ENCODE assay signal across 30 cellular contexts in genomic region chr3:60269377-60269776, GRCh38.
"Had no signal": no experiment of that assay in that cellular context is flagged by ENCODE, and none has a peak within 500 bp of the region (broad histone marks: within the 10 kb centered on the region; RNA-seq: fewer than 3 reads in every experiment).

No MANE protein-coding gene starts in this region.

- H3K36me3 Mint-ChIP-seq: activated CD4-positive, alpha-beta memory T cell treated with anti-CD3 and anti-CD28 coated beads for 36 hours; activated naive CD8-positive, alpha-beta T cell treated with anti-CD3 and anti-CD28 coated beads for 36 hours had no signal

- FAIRE-seq: islet of Langerhans, pancreas had no signal

- H3K4me1 ChIP-seq: adrenal gland, ascending aorta, breast epithelium, heart right ventricle, left ventricle myocardium inferior, pancreas, psoas muscle, suprapubic skin, tibial artery had no signal

- H3K27ac Mint-ChIP-seq: activated CD4-positive, alpha-beta memory T cell treated with anti-CD3 and anti-CD28 coated beads for 36 hours; activated CD4-positive, alpha-beta T cell treated with anti-CD3 and anti-CD28 coated beads, Interleukin-2, amount 10 ng/mL, durations not matched to agents 24 days and 14 days; activated naive CD4-positive, alpha-beta T cell treated with anti-CD3 and anti-CD28 coated beads for 36 hours; activated naive CD8-positive, alpha-beta T cell treated with anti-CD3 and anti-CD28 coated beads for 36 hours; activated T-helper 1 cell treated with anti-CD3 and anti-CD28 coated beads, Interleukin-12 subunit alpha, Interleukin-12 subunit beta, Interleukin-2, Interleukin-4 antibody, amounts not matched to agents 30 ng/mL and 10 ng/mL and 1 ng/mL, durations not matched to agents 14 hours and 24 hours and 36 hours; dendritic cell treated with granulocyte-macrophage colony-stimulating factor and Interleukin-4, amounts not matched to agents 40 ng/mL and 50 ng/mL, for 4 days; endodermal cell; nephron had no signal

- H3K9me3 Mint-ChIP-seq: activated naive CD4-positive, alpha-beta T cell treated with anti-CD3 and anti-CD28 coated beads for 36 hours; nephron had no signal

- H3K4me3 ChIP-seq: adrenal gland, ascending aorta, breast epithelium, heart right ventricle, left ventricle myocardium inferior, lung, pancreas, psoas muscle, suprapubic skin, tibial artery had no signal

- H3K4me1 Mint-ChIP-seq: activated CD4-positive, alpha-beta T cell treated with anti-CD3 and anti-CD28 coated beads, Interleukin-2, amount 10 ng/mL, durations not matched to agents 24 days and 14 days; activated naive CD8-positive, alpha-beta T cell treated with anti-CD3 and anti-CD28 coated beads for 36 hours; endodermal cell; nephron had no signal

- H3K36me3 ChIP-seq: adrenal gland, ascending aorta, breast epithelium, heart right ventricle, left ventricle myocardium inferior, pancreas, suprapubic skin, tibial artery had no signal

- H3K4me3 Mint-ChIP-seq: activated CD4-positive, alpha-beta memory T cell treated with anti-CD3 and anti-CD28 coated beads for 36 hours; activated CD4-positive, alpha-beta T cell treated with anti-CD3 and anti-CD28 coated beads, Interleukin-2, amount 10 ng/mL, durations not matched to agents 24 days and 14 days; activated naive CD4-positive, alpha-beta T cell treated with anti-CD3 and anti-CD28 coated beads for 36 hours; activated naive CD8-positive, alpha-beta T cell treated with anti-CD3 and anti-CD28 coated beads for 36 hours; activated T-helper 1 cell treated with anti-CD3 and anti-CD28 coated beads, Interleukin-12 subunit alpha, Interleukin-12 subunit beta, Interleukin-2, Interleukin-4 antibody, amounts not matched to agents 30 ng/mL and 10 ng/mL and 1 ng/mL, durations not matched to agents 14 hours and 24 hours and 36 hours; dendritic cell treated with granulocyte-macrophage colony-stimulating factor and Interleukin-4, amounts not matched to agents 40 ng/mL and 50 ng/mL, for 4 days; endodermal cell; nephron had no signal

- H3K9me3 ChIP-seq: adrenal gland, ascending aorta, breast epithelium, heart right ventricle, left ventricle myocardium inferior, pancreas, psoas muscle, suprapubic skin, tibial artery had no signal

- DNase-seq: activated CD4-positive, alpha-beta memory T cell treated with anti-CD3 and anti-CD28 coated beads for 36 hours; activated CD4-positive, alpha-beta T cell treated with anti-CD3 and anti-CD28 coated beads, Interleukin-2, amount 10 ng/mL, durations not matched to agents 24 days and 14 days; activated CD4-positive, CD25-positive, alpha-beta regulatory T cell treated with anti-CD3 and anti-CD28 coated beads, Interleukin-2, amount 50 U/mL, for 72 hours; activated CD8-positive, alpha-beta memory T cell treated with anti-CD3 and anti-CD28 coated beads, Interleukin-2, amount 50 U/mL, for 4 hours; activated effector memory CD4-positive, alpha-beta T cell treated with anti-CD3 and anti-CD28 coated beads, Interleukin-2, amount 50 U/mL, for 16 hours; activated naive CD4-positive, alpha-beta T cell treated with anti-CD3 and anti-CD28 coated beads for 36 hours; activated naive CD8-positive, alpha-beta T cell treated with anti-CD3 and anti-CD28 coated beads for 36 hours; activated T-cell treated with anti-CD3 and anti-CD28 coated beads, Interleukin-2, amount 50 U/mL, for 1 hour; adrenal gland; central memory CD4-positive, alpha-beta T cell; endodermal cell; foreskin melanocyte; heart right ventricle; left ventricle myocardium inferior; pancreas; psoas muscle; stimulated activated CD4-positive, alpha-beta T cell treated with anti-CD3 and anti-CD28 coated beads, Interleukin-15, amount 100 ng/mL, for 24 hours; stimulated activated CD4-positive, alpha-beta T cell treated with anti-CD3 and anti-CD28 coated beads, Interleukin-2, amount 100 ng/mL, for 24 hours; stimulated activated naive CD4-positive, alpha-beta T cell; T-helper 9 cell; tibial artery had no signal

- H3K27me3 ChIP-seq: adrenal gland, ascending aorta, breast epithelium, heart right ventricle, pancreas, suprapubic skin, tibial artery had no signal

- H3K27ac ChIP-seq: adrenal gland, ascending aorta, breast epithelium, heart right ventricle, left ventricle myocardium inferior, pancreas, psoas muscle, suprapubic skin, tibial artery had no signal

- ATAC-seq: esophagus mucosa, heart right ventricle, pancreas, psoas muscle had no signal

- H3K27me3 Mint-ChIP-seq: activated CD4-positive, alpha-beta memory T cell treated with anti-CD3 and anti-CD28 coated beads for 36 hours; activated CD4-positive, alpha-beta T cell treated with anti-CD3 and anti-CD28 coated beads, Interleukin-2, amount 10 ng/mL, durations not matched to agents 24 days and 14 days; activated naive CD8-positive, alpha-beta T cell treated with anti-CD3 and anti-CD28 coated beads for 36 hours; dendritic cell treated with granulocyte-macrophage colony-stimulating factor and Interleukin-4, amounts not matched to agents 40 ng/mL and 50 ng/mL, for 4 days had no signal
